In the genomic region with DNA sequence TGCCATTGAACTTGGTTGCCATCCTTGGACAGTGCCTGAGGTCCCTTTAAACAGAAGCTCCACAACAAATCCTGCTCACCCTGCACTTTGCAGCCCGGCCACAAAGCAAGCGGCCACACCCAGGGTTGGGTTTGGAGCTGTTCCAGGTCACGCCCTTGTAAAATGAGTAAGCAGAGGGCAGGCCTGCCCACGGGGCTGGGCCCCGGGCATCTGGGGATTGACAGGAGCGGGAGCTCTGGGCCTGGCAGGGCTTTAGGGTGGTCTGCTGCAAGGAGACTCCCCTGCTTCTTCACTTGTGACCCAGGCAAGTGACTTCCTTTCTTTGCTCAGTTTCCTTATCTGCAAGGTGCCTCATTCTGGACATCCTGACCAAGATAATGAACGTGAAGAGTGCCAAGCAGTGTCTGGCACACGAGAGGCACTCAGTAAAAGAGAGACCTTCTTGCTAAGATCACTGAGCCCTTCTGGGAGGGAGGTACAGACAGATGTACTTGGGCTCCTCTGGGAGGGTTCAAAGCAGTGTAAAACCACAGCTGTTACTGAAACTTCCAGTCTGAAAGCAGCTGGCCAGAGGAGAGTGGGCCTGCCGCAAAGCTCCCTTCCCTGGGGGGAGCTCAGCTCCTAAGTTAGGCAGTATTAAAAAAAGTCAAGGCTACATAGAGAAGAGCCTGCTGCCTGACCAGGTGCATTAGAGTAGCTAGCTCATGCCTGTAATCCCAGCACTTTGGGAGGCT, we compare ENCODE assay signal across 8 cellular contexts. TPM values are rescaled to one million over a fixed set of nuclear protein-coding genes. Genes with fewer than 3 reads are reported as not detected.
A peak's percentile ranks its signal among the peaks of the same experiment; 100 is the strongest.
DNase-seq lines count a peak whose midpoint lies in the region; ATAC-seq and TF ChIP-seq lines count a peak whose summit lies in the region.

No MANE protein-coding gene starts in this region.

- H3K27ac ChIP-seq in psoas muscle (peak overlapping the region; percentile 19), smooth muscle cell (ENCODE audit: low read depth) (no peak overlapping the region)

- WGBS in psoas muscle, 3 donors = 5 to 14% (median 6%) methylated on average over 9 of the region's 9 CpGs
- WGBS in smooth muscle cell (ENCODE audit: low lambda C conversion rate) = 51% methylated on average over 9 of the region's 9 CpGs

- no peak overlapping the region for H3K4me2 ChIP-seq in smooth muscle cell

- in situ Hi-C loops in ACHN (cut with HindIII; ENCODE audit: low pct_ligation_motif_present, low pct_unique_long_range_greater_than_20kb, low sequenced_read_pairs) = no loop called here

- no peak overlapping the region for H3K9ac ChIP-seq in smooth muscle cell (ENCODE audit: low read depth)

- H3K4me3 ChIP-seq in fibroblast of mammary gland (ENCODE audit: control insufficient read depth, low read depth, low read length) (no peak overlapping the region), psoas muscle (no peak overlapping the region), smooth muscle cell (no peak overlapping the region)

- H3K9me3 ChIP-seq in psoas muscle = no peaks in the 10 kb centered on the region
- no peaks in the 10 kb centered on the region for H3K9me3 ChIP-seq in smooth muscle cell (replicated peaks; ENCODE audit: low read depth)

- TF ChIP-seq CTCF in fibroblast of mammary gland (conservative IDR thresholded peaks at IDR 0.05; ENCODE audit: control insufficient read depth, insufficient read depth, low read depth, low read length) (no peak), psoas muscle (IDR thresholded peaks at IDR 0.05) (no peak), smooth muscle cell (IDR thresholded peaks at IDR 0.05; ENCODE audit: borderline replicate concordance, insufficient read depth, poor library complexity, severe bottlenecking) (no peak)

- no peak overlapping the region for H2AFZ ChIP-seq in smooth muscle cell (ENCODE audit: low read depth)

- H3K36me3 ChIP-seq in psoas muscle (ENCODE audit: insufficient read depth in 1 of 2, low read depth in 1 of 2) (no peaks in the 10 kb centered on the region), smooth muscle cell (ENCODE audit: low read depth) (no peaks in the 10 kb centered on the region)

- no peaks in the 10 kb centered on the region for H3K79me2 ChIP-seq in smooth muscle cell (ENCODE audit: low read depth)

- no peaks in the 10 kb centered on the region for H3F3A ChIP-seq in smooth muscle cell (ENCODE audit: low read depth)

- peak; percentile 39 for ATAC-seq in GM18907 (IDR thresholded peaks at IDR 0.05; ENCODE audit: unreplicated experiment)
- peak; percentile 75 to 87 (median 82) for ATAC-seq in psoas muscle

- intact Hi-C loops in psoas muscle (cut with DNase I) = no loop called here

- no peaks in the 10 kb centered on the region for H4K20me1 ChIP-seq in smooth muscle cell (ENCODE audit: low read depth)

- H3K4me1 ChIP-seq in psoas muscle (peaks cover 34% of the 10 kb centered on the region), smooth muscle cell (ENCODE audit: low read depth) (peaks cover 21% of the 10 kb centered on the region)

- no peaks in the 10 kb centered on the region for H3K27me3 ChIP-seq in psoas muscle (ENCODE audit: insufficient read depth in 3 of 3, low read length in 2 of 3)
- H3K27me3 ChIP-seq in smooth muscle cell (ENCODE audit: low read depth) = peaks cover 4% of the 10 kb centered on the region

- DNase-seq in ACHN (peak; percentile 86), HPDE6-E6E7 (ENCODE audit: extremely low spot score) (peak; percentile 76), NOMO-1 treated with dmso at 0.1 percent for 144 hours (lab: John Stamatoyannopoulos, UW; ENCODE audit: unreplicated experiment) (peak; percentile 86), fibroblast of mammary gland (ENCODE audit: low read depth) (peak; percentile 88), psoas muscle (peak; percentile 85 to 92), smooth muscle cell (lab: John Stamatoyannopoulos, UW; ENCODE audit: unreplicated experiment) (no peak)
- DNase-seq in activated CD8-positive, alpha-beta memory T cell treated with anti-CD3 and anti-CD28 coated beads, Interleukin-2, amount 50 U/mL, for 48 hours = peak; percentile 89

RNA-seq across cellular contexts. Expression of gene E2F2, which starts 2.6 kb away (rescaled TPM):
- under 1 TPM in 3 of 4 donors, not detected in 1; 0.06 to 0.32 (median 0.17) TPM for total RNA-seq in psoas muscle
- polyA plus RNA-seq in psoas muscle = under 1 TPM in 2 of 3 donors, not detected in 1; 0.03 to 0.05 TPM
- total RNA-seq in smooth muscle cell = 0.63 and 1.2 TPM in 2 replicates
- polyA plus RNA-seq in smooth muscle cell = 1.4 and 2.1 TPM in 2 replicates

RNA-seq across cellular contexts. Expression of gene ID3, which starts 30.9 kb away (rescaled TPM):
- total RNA-seq in psoas muscle (10 to 100 TPM; 17.8 to 97.3 (median 81.2) TPM), smooth muscle cell (629 and 752 TPM in 2 replicates)
- polyA plus RNA-seq in psoas muscle (100 to 1,000 TPM in 1 of 3 donors, 10 to 100 TPM in 2; 26.8 to 126 (median 33.7) TPM), smooth muscle cell (929 and 1,018 TPM in 2 replicates)

RNA-seq across cellular contexts. Expression of gene ASAP3, which starts 44.4 kb away (rescaled TPM):
- total RNA-seq in psoas muscle (10 to 100 TPM; 37.9 to 68.0 (median 52.1) TPM), smooth muscle cell (16.2 and 28.9 TPM in 2 replicates)
- polyA plus RNA-seq in psoas muscle (10 to 100 TPM; 13.3 to 45.8 (median 33.6) TPM), smooth muscle cell (14.8 and 16.3 TPM in 2 replicates)
